8 cellular contexts compared by ENCODE assay signal in genomic region chr3:125356140-125357026, GRCh38. TPM values are rescaled to one million over a fixed set of nuclear protein-coding genes. Genes with fewer than 3 reads are reported as not detected.
DNase-seq lines count a peak whose midpoint lies in the region; ATAC-seq and TF ChIP-seq lines count a peak whose summit lies in the region.

No MANE protein-coding gene starts in this region.

- H3K9me3 ChIP-seq in Panc1 (ENCODE audit: control insufficient read depth, insufficient read depth, low read depth, low read length) (no peaks in the 10 kb centered on the region), gastroesophageal sphincter (no peaks in the 10 kb centered on the region), skeletal muscle satellite cell (replicated peaks; ENCODE audit: low read length) (no peaks in the 10 kb centered on the region)

- peaks cover 10% of the 10 kb centered on the region; the same call in 1 of the 2 replicates for H3K4me1 ChIP-seq in Panc1 (ENCODE audit: control insufficient read depth, insufficient read depth, low read length)
- peaks cover 5 to 58% (median 10%) of the 10 kb centered on the region in 3 donors for H3K4me1 ChIP-seq in gastroesophageal sphincter
- H3K4me1 ChIP-seq in skeletal muscle satellite cell (ENCODE audit: control insufficient read depth, insufficient read depth, low read length) = peaks cover 30% of the 10 kb centered on the region
- peaks cover 16% of the 10 kb centered on the region for H3K4me1 ChIP-seq in foreskin keratinocyte

- H3K27ac ChIP-seq in Panc1 (ENCODE audit: low read length) (peak overlapping the region; percentile 57), gastroesophageal sphincter (peak overlapping the region; percentile 44 to 84 (median 80)), foreskin keratinocyte (no peak overlapping the region)

- in situ Hi-C loops in Panc1 (cut with HindIII; ENCODE audit: low pct_unique_long_range_greater_than_20kb, low sequenced_read_pairs) = no loop called here

- no peak for TF ChIP-seq EP300 in gastroesophageal sphincter (IDR thresholded peaks at IDR 0.05)

- 19 to 22% methylated on average over 3 to 5 of the region's 5 CpGs for WGBS in gastroesophageal sphincter (ENCODE audit: low coverage in 1 of 2), 2 donors

- CTCF ChIA-PET in Panc1 (lab: Charles Lee) = no interaction called here

- TF ChIP-seq CTCF in Panc1 (IDR thresholded peaks at IDR 0.05) = no peak
- TF ChIP-seq CTCF in gastroesophageal sphincter (IDR thresholded peaks at IDR 0.05) = no peak
- TF ChIP-seq CTCF in foreskin keratinocyte (conservative IDR thresholded peaks at IDR 0.05) = no peak

- BruUV-seq in Panc1 (replicated peaks; lab: Mats Ljungman, UMichigan) = no TSS peak

- H3K36me3 ChIP-seq in Panc1 (ENCODE audit: control insufficient read depth, insufficient read depth, low read length) = no peaks in the 10 kb centered on the region
- no peaks in the 10 kb centered on the region for H3K36me3 ChIP-seq in gastroesophageal sphincter
- H3K36me3 ChIP-seq in skeletal muscle satellite cell (ENCODE audit: insufficient read depth, low read length) = no peaks in the 10 kb centered on the region

- intact Hi-C loops in Panc1 (cut with micrococcal nuclease; ENCODE audit: unreplicated experiment) = no loop called here

- POLR2A ChIA-PET in Panc1 (lab: Charles Lee) = interaction anchor here (0.5 to 0.6 kb wide), 2 partner anchors 154 to 577 kb away, joined by 3 read pairs; no protein-coding TSS in a partner anchor

- H3K9ac ChIP-seq in skeletal muscle satellite cell (ENCODE audit: low read depth, low read length) = peak overlapping the region; percentile 65

- peak; percentile 8 for ATAC-seq in GM21737 (IDR thresholded peaks at IDR 0.05; ENCODE audit: unreplicated experiment)
- ATAC-seq in Panc1 = no peak
- no peak for ATAC-seq in gastroesophageal sphincter
- no peak for ATAC-seq in foreskin keratinocyte

- no peak for TF ChIP-seq POLR2A in gastroesophageal sphincter (IDR thresholded peaks at IDR 0.05)

- H3K27me3 ChIP-seq in Panc1 (ENCODE audit: control insufficient read depth, insufficient read depth, low read length) (no peaks in the 10 kb centered on the region), gastroesophageal sphincter (no peaks in the 10 kb centered on the region), skeletal muscle satellite cell (ENCODE audit: control insufficient read depth, insufficient read depth, low read length) (no peaks in the 10 kb centered on the region), foreskin keratinocyte (no peaks in the 10 kb centered on the region)

- DNase-seq in Panc1 (ENCODE audit: low read depth, low spot score) (no peak), cerebellar cortex (ENCODE audit: low spot score) (no peak), middle frontal gyrus (ENCODE audit: extremely low spot score, low spot score) (no peak), foreskin keratinocyte (no peak)
- no peak for DNase-seq in stimulated activated CD4-positive, alpha-beta T cell treated with anti-CD3 and anti-CD28 coated beads, Interleukin-4, amount 100 ng/mL, for 24 hours

- peak overlapping the region; percentile 85 for H3K4me2 ChIP-seq in skeletal muscle satellite cell (ENCODE audit: low read length)

- peak overlapping the region; percentile 39 to 44 for H3K4me3 ChIP-seq in Panc1 (ENCODE audit: low read depth in 2 of 2, low read length in 2 of 2)
- H3K4me3 ChIP-seq in gastroesophageal sphincter = peak overlapping the region; percentile 61 to 68
- H3K4me3 ChIP-seq in skeletal muscle satellite cell (ENCODE audit: low read length) = peak overlapping the region; percentile 74

RNA-seq across cellular contexts. Expression of gene ZNF148, which starts 18.7 kb away (rescaled TPM):
- 55.8 TPM for total RNA-seq in Panc1 (2021; ENCODE audit: unreplicated experiment)
- 19.2 TPM for polyA plus RNA-seq in Panc1 (2012; ENCODE audit: insufficient read length)
- 10 to 100 TPM; 32.4 to 50.7 (median 39.4) TPM for total RNA-seq in gastroesophageal sphincter
- total RNA-seq in skeletal muscle satellite cell (2012; rRNA removed) = 20.5 and 23.6 TPM in 2 replicates
- total RNA-seq in foreskin keratinocyte = 23.1 and 23.5 TPM in 2 replicates
- polyA plus RNA-seq in foreskin keratinocyte = 2.4 and 3.1 TPM in 2 replicates
